Comparison of ENCODE assay signal across 28 cellular contexts in the genomic region with DNA sequence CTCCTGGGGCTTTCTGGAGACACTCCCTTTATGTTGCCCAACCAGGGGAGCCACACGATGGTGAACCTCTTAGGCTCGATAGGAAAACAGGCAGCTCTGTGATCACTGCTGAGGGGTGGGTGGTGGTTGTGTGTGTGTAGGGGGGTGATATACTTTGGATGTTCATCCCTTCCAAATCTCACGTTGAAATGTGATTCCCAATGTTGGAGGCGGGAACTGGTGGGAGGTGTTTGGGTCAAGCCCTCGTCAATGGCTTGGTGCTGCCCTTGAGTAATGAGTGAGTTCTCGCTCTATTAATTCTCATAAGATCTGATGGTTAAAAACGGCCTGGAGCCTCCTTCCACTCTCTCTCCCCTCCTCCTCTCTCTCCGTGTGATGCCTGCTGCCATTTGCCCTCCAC.
"Had no signal": no experiment of that assay in that cellular context is flagged by ENCODE, and none has a peak within 500 bp of the region (broad histone marks: within the 10 kb centered on the region; RNA-seq: fewer than 3 reads in every experiment).

No MANE protein-coding gene starts in this region.

- H3K4me3 Mint-ChIP-seq: naive thymus-derived CD4-positive, alpha-beta T cell; natural killer cell; nephron; neural progenitor cell; stimulated activated memory B cell treated with anti-CD40 and anti-IgM and Interleukin-4, amounts not matched to agents 10 μg/mL and 1 μg/mL and 100 μg/mL, for 72 hours; stimulated activated naive CD8-positive, alpha-beta T cell treated with anti-CD3 and anti-CD28 coated beads, Interleukin-15, amount 100 ng/mL, for 72 hours had no signal

- H3K4me3 ChIP-seq: neural progenitor cell, pancreas, prostate gland, skin epidermis, smooth muscle cell, spleen, suprapubic skin, testis, tibial artery, upper lobe of left lung had no signal

- H3K27me3 ChIP-seq: neural progenitor cell, pancreas, suprapubic skin, testis, upper lobe of left lung had no signal

- DNase-seq: naive thymus-derived CD4-positive, alpha-beta T cell; natural killer cell; occipital lobe; pancreas; retina; right cardiac atrium; spleen; stimulated activated CD4-positive, alpha-beta T cell treated with anti-CD3 and anti-CD28 coated beads, Interleukin-12 subunit alpha, Interleukin-12 subunit beta, amount 100 ng/mL, for 4 hours; stimulated activated CD4-positive, alpha-beta T cell treated with anti-CD3 and anti-CD28 coated beads, Interleukin-1b, Interleukin-23, amount 100 ng/mL, for 48 hours; stimulated activated CD4-positive, alpha-beta T cell treated with anti-CD3 and anti-CD28 coated beads, Interleukin-4, amount 100 ng/mL, for 1 hour; stimulated activated CD4-positive, alpha-beta T cell treated with anti-CD3 and anti-CD28 coated beads, Interleukin-4, amount 100 ng/mL, for 4 hours; stimulated activated CD8-positive, alpha-beta memory T cell treated with anti-CD3 and anti-CD28 coated beads, Interleukin-4, amount 100 ng/mL, for 48 hours; stimulated activated naive CD4-positive, alpha-beta T cell; stimulated activated naive CD8-positive, alpha-beta T cell treated with anti-CD3 and anti-CD28 coated beads, Interleukin-15, amount 100 ng/mL, for 72 hours; stimulated activated naive CD8-positive, alpha-beta T cell treated with anti-CD3 and anti-CD28 coated beads, Interleukin-15, Interleukin-2, amounts not matched to agents 100 U/mL and 50 U/mL, for 24 hours; substantia nigra; testis; tibial artery; trophoblast cell; upper lobe of left lung had no signal

- H3K36me3 ChIP-seq: neural progenitor cell, pancreas, prostate gland, spleen, suprapubic skin, tibial artery, upper lobe of left lung had no signal

- H3K27ac Mint-ChIP-seq: naive thymus-derived CD4-positive, alpha-beta T cell; natural killer cell; nephron; neural progenitor cell; stimulated activated memory B cell treated with anti-CD40 and anti-IgM and Interleukin-4, amounts not matched to agents 10 μg/mL and 1 μg/mL and 100 μg/mL, for 72 hours; stimulated activated naive CD8-positive, alpha-beta T cell treated with anti-CD3 and anti-CD28 coated beads, Interleukin-15, amount 100 ng/mL, for 72 hours had no signal

- H3K27ac ChIP-seq: neural progenitor cell, pancreas, prostate gland, skin epidermis, spleen, suprapubic skin, testis, tibial artery, upper lobe of left lung had no signal

- H3K27me3 Mint-ChIP-seq: stimulated activated memory B cell treated with anti-CD40 and anti-IgM and Interleukin-4, amounts not matched to agents 10 μg/mL and 1 μg/mL and 100 μg/mL, for 72 hours; stimulated activated naive CD8-positive, alpha-beta T cell treated with anti-CD3 and anti-CD28 coated beads, Interleukin-15, amount 100 ng/mL, for 72 hours had no signal

- ATAC-seq: naive thymus-derived CD4-positive, alpha-beta T cell; pancreas; right cardiac atrium; sciatic nerve; stimulated activated memory B cell treated with anti-CD40 and anti-IgM and Interleukin-4, amounts not matched to agents 10 μg/mL and 1 μg/mL and 100 μg/mL, for 72 hours; stimulated activated naive CD8-positive, alpha-beta T cell treated with anti-CD3 and anti-CD28 coated beads, Interleukin-15, Interleukin-2, amounts not matched to agents 100 U/mL and 50 U/mL, for 24 hours had no signal

- H3K9me3 Mint-ChIP-seq: natural killer cell; nephron; neural progenitor cell; stimulated activated memory B cell treated with anti-CD40 and anti-IgM and Interleukin-4, amounts not matched to agents 10 μg/mL and 1 μg/mL and 100 μg/mL, for 72 hours; stimulated activated naive CD8-positive, alpha-beta T cell treated with anti-CD3 and anti-CD28 coated beads, Interleukin-15, amount 100 ng/mL, for 72 hours had no signal

- H3K4me1 ChIP-seq: neural progenitor cell, pancreas, prostate gland, spleen, suprapubic skin, testis, tibial artery, upper lobe of left lung had no signal

- H3K9me3 ChIP-seq: pancreas, prostate gland, spleen, suprapubic skin, testis, upper lobe of left lung had no signal

- H3K4me1 Mint-ChIP-seq: naive thymus-derived CD4-positive, alpha-beta T cell; natural killer cell; nephron; stimulated activated memory B cell treated with anti-CD40 and anti-IgM and Interleukin-4, amounts not matched to agents 10 μg/mL and 1 μg/mL and 100 μg/mL, for 72 hours; stimulated activated naive CD8-positive, alpha-beta T cell treated with anti-CD3 and anti-CD28 coated beads, Interleukin-15, amount 100 ng/mL, for 72 hours had no signal

- H3K36me3 Mint-ChIP-seq: naive thymus-derived CD4-positive, alpha-beta T cell; natural killer cell; neural progenitor cell; stimulated activated memory B cell treated with anti-CD40 and anti-IgM and Interleukin-4, amounts not matched to agents 10 μg/mL and 1 μg/mL and 100 μg/mL, for 72 hours had no signal
